ENCODE assay signal across 1 cellular context in genomic region chr22:45235101-45235777, GRCh38.
A peak's percentile ranks its signal among the peaks of the same experiment; 100 is the strongest.
TF ChIP-seq lines count a peak whose summit lies in the region.

No MANE protein-coding gene starts in this region.

TF ChIP-seq in GM12878, 131 proteins besides CTCF, POLR2A, EP300 and RAD21 (continued from another document):
- TF ChIP-seq ZNF687 (IDR thresholded peaks at IDR 0.05) (peak; percentile 92), RUNX3 (IDR thresholded peaks at IDR 0.05; ENCODE audit: low read length) (peak; percentile 93), MLLT1 (IDR thresholded peaks at IDR 0.05) (no peak), HDGF (IDR thresholded peaks at IDR 0.05) (no peak), SMAD5 (IDR thresholded peaks at IDR 0.05; ENCODE audit: low read depth) (no peak), SPI1 (IDR thresholded peaks at IDR 0.05; ENCODE audit: borderline replicate concordance, insufficient read depth, low read depth, low read length) (peak; percentile 93), PAX8 (IDR thresholded peaks at IDR 0.05) (no peak), MTA2 (IDR thresholded peaks at IDR 0.05; ENCODE audit: low read depth) (peak; percentile 60; the same call in 1 of the 2 replicates), CHD4 (IDR thresholded peaks at IDR 0.05) (no peak)
